21 cellular contexts compared by ENCODE assay signal in genomic region chr20:57164872-57165271, GRCh38.
"Had no signal": no experiment of that assay in that cellular context is flagged by ENCODE, and none has a peak within 500 bp of the region (broad histone marks: within the 10 kb centered on the region; RNA-seq: fewer than 3 reads in every experiment).

No MANE protein-coding gene starts in this region.

- H3K4me3 ChIP-seq: gastrocnemius medialis, lung, prostate gland, right atrium auricular region, skin epidermis, suprapubic skin, transverse colon had no signal

- FAIRE-seq: keratinocyte had no signal

- H3K4me1 ChIP-seq: gastrocnemius medialis, prostate gland, right atrium auricular region, suprapubic skin had no signal

- DNase-seq: cerebellar nuclear complex; cortex of kidney; effector CD4-positive, alpha-beta T cell; endodermal cell; foreskin fibroblast; gastrocnemius medialis; head of caudate nucleus; natural killer cell; nucleus accumbens; stimulated activated CD4-positive, alpha-beta T cell treated with anti-CD3 and anti-CD28 coated beads, Interleukin-15, amount 100 ng/mL, for 24 hours; stimulated activated CD4-positive, alpha-beta T cell treated with anti-CD3 and anti-CD28 coated beads, Interleukin-2, amount 100 ng/mL, for 48 hours; stimulated activated naive B cell treated with anti-CD40 and anti-IgM and Interleukin-4, amounts not matched to agents 10 μg/mL and 1 μg/mL and 100 μg/mL, for 72 hours; transverse colon had no signal

- H3K36me3 ChIP-seq: gastrocnemius medialis, prostate gland, right atrium auricular region, transverse colon had no signal

- H3K9me3 ChIP-seq: gastrocnemius medialis, prostate gland, right atrium auricular region, suprapubic skin, transverse colon had no signal

- ATAC-seq: esophagus mucosa; gastrocnemius medialis; natural killer cell; stimulated activated naive B cell treated with anti-CD40 and anti-IgM and Interleukin-4, amounts not matched to agents 10 μg/mL and 1 μg/mL and 100 μg/mL, for 72 hours had no signal

- H3K27ac ChIP-seq: epithelial cell of prostate, gastrocnemius medialis, prostate gland, right atrium auricular region, skin epidermis, suprapubic skin, transverse colon had no signal

- H3K27me3 ChIP-seq: gastrocnemius medialis, right atrium auricular region, suprapubic skin, transverse colon had no signal
